In genomic region chr14:106474362-106475028, GRCh38 we compare ENCODE assay signal across 7 cellular contexts.
DNase-seq lines count a peak whose midpoint lies in the region; ATAC-seq, FAIRE-seq and TF ChIP-seq lines count a peak whose summit lies in the region.
"Not testable (repeated sequence)": the region's sequence is repeated elsewhere in the genome, so short reads cannot be mapped to it uniquely, and the experiment has no call there.

No MANE protein-coding gene starts in this region.

- not testable (repeated sequence) for DNase-seq in GM12892 (ENCODE audit: insufficient read length); GM12878 (ENCODE audit: low read depth, low spot score)
- DNase-seq in activated CD4-positive, alpha-beta memory T cell treated with anti-CD3 and anti-CD28 coated beads for 36 hours = peak; percentile 37

- TF ChIP-seq CTCF in OCI-LY3 (IDR thresholded peaks at IDR 0.05; ENCODE audit: low read depth, low read length); GM12878 (IDR thresholded peaks at IDR 0.05 in 2 of 3, conservative IDR thresholded peaks at IDR 0.05 in 1 of 3; ENCODE audit: control insufficient read depth in 2 of 3, extremely low read depth in 1 of 3, insufficient read depth in 1 of 3, low read depth in 3 of 3, low read length in 3 of 3): not testable (repeated sequence)

- not testable (repeated sequence) for H3K4me3 Mint-ChIP-seq in activated CD4-positive, alpha-beta memory T cell treated with anti-CD3 and anti-CD28 coated beads for 36 hours; stimulated activated memory B cell treated with anti-CD40 and anti-IgM and Interleukin-4, amounts not matched to agents 10 μg/mL and 1 μg/mL and 100 μg/mL, for 72 hours
- peak overlapping the region; percentile 51 for H3K4me3 Mint-ChIP-seq in activated T-helper 17 cell treated with anti-CD3 and anti-CD28 coated beads, Interleukin-2, amount 50 U/mL, for 72 hours

- RAD21 ChIA-PET in GM12878 (lab: Charles Lee; ENCODE audit: unreplicated experiment) = interaction anchor here (1.0 to 1.5 kb wide), 4 partner anchors 18 to 57 kb away, joined by 3 to 5 read pairs (median 4); no protein-coding TSS in a partner anchor

- CTCF ChIA-PET in activated CD4-positive, alpha-beta memory T cell treated with anti-CD3 and anti-CD28 coated beads for 36 hours (lab: Charles Lee) = interaction anchor here (1.1 to 3.7 kb wide), 14 partner anchors 9 to 143 kb away, joined by 3 to 28 read pairs (median 4); no protein-coding TSS in a partner anchor
- CTCF ChIA-PET in GM12878 (lab: Yijun Ruan, JAX) = interaction anchor here (1.2 to 15.3 kb wide), 6 partner anchors 13 to 56 kb away, joined by 3 to 152 read pairs (median 8); no protein-coding TSS in a partner anchor

- ATAC-seq in GM21529 (IDR thresholded peaks at IDR 0.05; ENCODE audit: unreplicated experiment) (peak; percentile 46), GM12878 (peak; percentile 84)
- peak; percentile 87 for ATAC-seq in activated T-helper 17 cell treated with anti-CD3 and anti-CD28 coated beads, Interleukin-2, amount 50 U/mL, for 72 hours (replicated peaks)
- ATAC-seq in stimulated activated memory B cell treated with anti-CD40 and anti-IgM and Interleukin-4, amounts not matched to agents 10 μg/mL and 1 μg/mL and 100 μg/mL, for 72 hours = peak; percentile 80

- H3K4me1 Mint-ChIP-seq in activated CD4-positive, alpha-beta memory T cell treated with anti-CD3 and anti-CD28 coated beads for 36 hours (ENCODE audit: low read depth) = peaks cover 27% of the 10 kb centered on the region
- H3K4me1 Mint-ChIP-seq in activated T-helper 17 cell treated with anti-CD3 and anti-CD28 coated beads, Interleukin-2, amount 50 U/mL, for 72 hours; stimulated activated memory B cell treated with anti-CD40 and anti-IgM and Interleukin-4, amounts not matched to agents 10 μg/mL and 1 μg/mL and 100 μg/mL, for 72 hours: not testable (repeated sequence)

- 16% methylated on average over 6 of the region's 6 CpGs for WGBS in GM12878 (ENCODE audit: insufficient coverage, insufficient replicate concordance, low lambda C conversion rate, missing lambda C conversion rate)

- H3K27me3 ChIP-seq in OCI-LY3 (ENCODE audit: low read depth, low read length); GM12878 (replicated peaks in 1 of 2; ENCODE audit: control insufficient read depth in 2 of 2, insufficient read depth in 2 of 2, low read length in 1 of 2): not testable (repeated sequence)

- H2AFZ ChIP-seq in OCI-LY3 (ENCODE audit: low read depth, low read length); GM12878 (ENCODE audit: control insufficient read depth, low read depth, low read length): not testable (repeated sequence)

- H3K9me3 ChIP-seq in OCI-LY3 (ENCODE audit: insufficient read depth, low read length); GM12878 (replicated peaks; ENCODE audit: control insufficient read depth, insufficient read depth, low read length): not testable (repeated sequence)

- H3K4me3 ChIP-seq in OCI-LY3 (ENCODE audit: low read length); GM12878: not testable (repeated sequence)

- H3K9ac ChIP-seq in OCI-LY3 (ENCODE audit: low read length); GM12878 (ENCODE audit: control insufficient read depth, insufficient read depth, low read length): not testable (repeated sequence)

- not testable (repeated sequence) for H3K36me3 ChIP-seq in OCI-LY3 (replicated peaks; ENCODE audit: low read depth, low read length); GM12878 (ENCODE audit: control insufficient read depth in 2 of 2, insufficient read depth in 2 of 2, low read length in 1 of 2)

- not testable (repeated sequence) for H3K27me3 Mint-ChIP-seq in activated CD4-positive, alpha-beta memory T cell treated with anti-CD3 and anti-CD28 coated beads for 36 hours; activated T-helper 17 cell treated with anti-CD3 and anti-CD28 coated beads, Interleukin-2, amount 50 U/mL, for 72 hours; stimulated activated memory B cell treated with anti-CD40 and anti-IgM and Interleukin-4, amounts not matched to agents 10 μg/mL and 1 μg/mL and 100 μg/mL, for 72 hours

- H3K4me2 ChIP-seq in OCI-LY3 (ENCODE audit: low read length) (peak overlapping the region; percentile 24), GM12878 (ENCODE audit: control insufficient read depth, insufficient read depth) (0 out of 2 replicates have a peak overlapping the region, but pooled peaks have one; percentile 3)

- H3K36me3 Mint-ChIP-seq in activated CD4-positive, alpha-beta memory T cell treated with anti-CD3 and anti-CD28 coated beads for 36 hours; activated T-helper 17 cell treated with anti-CD3 and anti-CD28 coated beads, Interleukin-2, amount 50 U/mL, for 72 hours (ENCODE audit: low read depth); stimulated activated memory B cell treated with anti-CD40 and anti-IgM and Interleukin-4, amounts not matched to agents 10 μg/mL and 1 μg/mL and 100 μg/mL, for 72 hours: not testable (repeated sequence)

- H3K79me2 ChIP-seq in OCI-LY3 (ENCODE audit: low read length); GM12878 (ENCODE audit: control insufficient read depth, insufficient read depth, low read length): not testable (repeated sequence)

- H3K27ac Mint-ChIP-seq in activated CD4-positive, alpha-beta memory T cell treated with anti-CD3 and anti-CD28 coated beads for 36 hours = peak overlapping the region; percentile 74
- H3K27ac Mint-ChIP-seq in activated T-helper 17 cell treated with anti-CD3 and anti-CD28 coated beads, Interleukin-2, amount 50 U/mL, for 72 hours = peak overlapping the region; percentile 82
- not testable (repeated sequence) for H3K27ac Mint-ChIP-seq in stimulated activated memory B cell treated with anti-CD40 and anti-IgM and Interleukin-4, amounts not matched to agents 10 μg/mL and 1 μg/mL and 100 μg/mL, for 72 hours

- not testable (repeated sequence) for H3K27ac ChIP-seq in OCI-LY3 (ENCODE audit: low read length); GM12878 (ENCODE audit: control insufficient read depth, insufficient read depth)

- SMC1A ChIA-PET in GM12878 (lab: Charles Lee; ENCODE audit: uncharacterized antibody, unreplicated experiment) = interaction anchor here (0.5 to 1.4 kb wide), 6 partner anchors 16 to 937 kb away, joined by 3 to 5 read pairs (median 3); no protein-coding TSS in a partner anchor

- POLR2A ChIA-PET in activated CD4-positive, alpha-beta memory T cell treated with anti-CD3 and anti-CD28 coated beads for 36 hours (lab: Charles Lee) = interaction anchor here (1.0 to 1.6 kb wide), 5 partner anchors 15 to 79 kb away, joined by 3 to 11 read pairs (median 7); no protein-coding TSS in a partner anchor
- POLR2A ChIA-PET in GM12878 (lab: Charles Lee) = not testable (repeated sequence)

- TF ChIP-seq EP300 in GM12878 (IDR thresholded peaks at IDR 0.05; ENCODE audit: borderline replicate concordance in 1 of 2, control insufficient read depth in 1 of 2, low read depth in 2 of 2, low read length in 2 of 2) = not testable (repeated sequence)

- intact Hi-C loops in activated CD4-positive, alpha-beta memory T cell treated with anti-CD3 and anti-CD28 coated beads for 36 hours (cut with micrococcal nuclease) = loop anchor here (5.0 kb wide), 1 partner anchor 33 kb away; no protein-coding TSS in a partner anchor
- intact Hi-C loops in GM12878 (cut with micrococcal nuclease; ENCODE audit: unreplicated experiment) = not testable (repeated sequence)

- BruUV-seq in GM12878 (replicated peaks; lab: Mats Ljungman, UMichigan) = not testable (repeated sequence)

- not testable (repeated sequence) for H3K9me3 Mint-ChIP-seq in activated CD4-positive, alpha-beta memory T cell treated with anti-CD3 and anti-CD28 coated beads for 36 hours; activated T-helper 17 cell treated with anti-CD3 and anti-CD28 coated beads, Interleukin-2, amount 50 U/mL, for 72 hours; stimulated activated memory B cell treated with anti-CD40 and anti-IgM and Interleukin-4, amounts not matched to agents 10 μg/mL and 1 μg/mL and 100 μg/mL, for 72 hours

- not testable (repeated sequence) for TF ChIP-seq RAD21 in GM12878 (IDR thresholded peaks at IDR 0.05; ENCODE audit: insufficient read depth, low read depth, low read length)

- H3K4me1 ChIP-seq in OCI-LY3 (ENCODE audit: low read length) = peaks cover 11% of the 10 kb centered on the region
- H3K4me1 ChIP-seq in GM12878 (ENCODE audit: control insufficient read depth, insufficient read depth, low read length) = not testable (repeated sequence)

- TF ChIP-seq POLR2A in GM12892 (IDR thresholded peaks at IDR 0.05; ENCODE audit: low read depth, low read length); GM12878 (IDR thresholded peaks at IDR 0.05; ENCODE audit: low read depth, low read length): not testable (repeated sequence)

- in situ Hi-C loops in GM12878 (cut with MboI) = not testable (repeated sequence)

- peak; percentile 67 for FAIRE-seq in GM12892 (lab: Jason Lieb, UNC)
- FAIRE-seq in GM12878 (lab: Jason Lieb, UNC) = not testable (repeated sequence)

- H4K20me1 ChIP-seq in OCI-LY3 (ENCODE audit: insufficient read depth, low read length); GM12878 (ENCODE audit: control insufficient read depth, insufficient read depth): not testable (repeated sequence)

TF ChIP-seq in GM12878, 131 proteins besides CTCF, POLR2A, EP300 and RAD21 (continues in another document):
- TF ChIP-seq RUNX3 (IDR thresholded peaks at IDR 0.05; ENCODE audit: low read length) (peak; percentile 83), BCL11A (IDR thresholded peaks at IDR 0.05; ENCODE audit: low read depth, low read length) (peak; percentile 58), SPI1 (IDR thresholded peaks at IDR 0.05; ENCODE audit: borderline replicate concordance, insufficient read depth, low read depth, low read length) (peak; percentile 50; the same call in 1 of the 2 replicates), JUNB (IDR thresholded peaks at IDR 0.05) (peak; percentile 79), MEF2A (IDR thresholded peaks at IDR 0.05; ENCODE audit: insufficient read depth, low read depth, low read length) (0 out of 2 replicates have a peak, but pooled peaks have one; percentile 26), FOXM1 (IDR thresholded peaks at IDR 0.05; ENCODE audit: low read depth, low read length) (peak; percentile 53; the same call in 1 of the 2 replicates), ATF7 (IDR thresholded peaks at IDR 0.05; ENCODE audit: low read depth) (peak; percentile 31; the same call in 1 of the 2 replicates), IRF4 (IDR thresholded peaks at IDR 0.05; ENCODE audit: low read depth, low read length) (0 out of 2 replicates have a peak, but pooled peaks have one; percentile 45), NFIC (IDR thresholded peaks at IDR 0.05; ENCODE audit: low read depth, low read length) (peak; percentile 85), CREM (IDR thresholded peaks at IDR 0.05; ENCODE audit: low read depth) (peak; percentile 34; the same call in 1 of the 2 replicates)
